In the genomic region with DNA sequence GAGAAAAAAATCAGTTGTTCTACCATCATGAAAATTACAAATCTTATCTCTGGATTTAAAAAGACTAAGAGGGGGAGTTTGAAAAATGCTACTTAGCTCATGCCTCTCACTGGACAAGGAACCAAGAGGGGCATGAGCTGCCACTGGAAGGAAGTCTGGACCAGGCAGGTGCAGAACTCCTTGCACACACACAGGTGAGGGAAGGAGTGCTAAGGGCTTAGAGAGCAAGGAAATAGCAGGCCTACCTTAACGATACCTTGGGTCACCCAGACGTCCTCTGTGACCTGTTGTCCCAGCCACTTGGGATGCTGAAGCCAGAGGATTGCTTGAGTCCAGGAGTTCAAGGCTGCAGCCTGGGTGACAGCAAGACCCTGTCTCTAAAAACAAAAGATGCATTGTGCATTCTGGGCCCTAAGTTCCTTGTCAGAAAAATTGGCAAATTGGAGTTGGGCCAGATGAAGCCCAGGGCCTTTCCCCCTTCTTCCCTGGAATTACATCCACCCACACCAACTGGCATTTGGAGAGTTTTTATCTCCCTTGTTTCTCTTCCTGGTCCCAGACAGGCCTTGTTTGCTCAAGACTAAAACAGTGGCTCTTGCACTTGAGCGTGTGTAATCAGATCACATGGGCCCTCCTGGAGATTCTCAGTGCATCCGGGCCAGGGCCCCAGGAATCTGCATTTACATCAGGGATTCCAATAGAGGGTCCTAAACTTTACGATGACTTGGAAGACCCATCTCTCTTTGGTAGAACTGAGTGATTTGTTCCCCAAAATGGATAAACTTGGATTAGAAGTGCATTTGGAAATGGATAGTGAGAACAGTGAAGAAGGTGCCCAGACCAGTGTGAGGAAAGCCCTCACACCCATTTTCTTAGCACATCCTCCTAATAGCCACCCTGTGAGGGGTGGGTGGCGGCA, we compare ENCODE assay signal across 8 cellular contexts. TPM values are rescaled to one million over a fixed set of nuclear protein-coding genes. Genes with fewer than 3 reads are reported as not detected.
A peak's percentile ranks its signal among the peaks of the same experiment; 100 is the strongest.
DNase-seq lines count a peak whose midpoint lies in the region; ATAC-seq and TF ChIP-seq lines count a peak whose summit lies in the region.

No MANE protein-coding gene starts in this region.

- peak overlapping the region in 1 of 2 donors; percentile 99 for H3K4me3 ChIP-seq in stomach smooth muscle (ENCODE audit: low read length in 2 of 2)

- TF ChIP-seq CTCF in CD14-positive monocyte (IDR thresholded peaks at IDR 0.05) (no peak), HFFc6 (IDR thresholded peaks at IDR 0.05) (no peak)

- no peak for DNase-seq in CD14-positive monocyte (ENCODE audit: low spot score)
- no peak for DNase-seq in HFFc6
- peak; percentile 42 to 60 for DNase-seq in activated naive CD4-positive, alpha-beta T cell treated with anti-CD3 and anti-CD28 coated beads, Interleukin-2, amount 50 U/mL, for 72 hours (ENCODE audit: low spot score in 2 of 2)
- peak; percentile 69 for DNase-seq in islet precursor cell

- H3K36me3 ChIP-seq in stomach smooth muscle (ENCODE audit: control insufficient read depth in 2 of 2, insufficient read depth in 2 of 2, low read length in 2 of 2), result peaks cover 0 to 9% of the 10 kb centered on the region in 2 donors

- H3K4me1 Mint-ChIP-seq in CD14-positive monocyte (peaks cover 36% of the 10 kb centered on the region), HFFc6 (ENCODE audit: low read depth) (peaks cover 36% of the 10 kb centered on the region)

- H3K27me3 ChIP-seq in stomach smooth muscle (ENCODE audit: control insufficient read depth in 1 of 2, insufficient read depth in 2 of 2, low read length in 2 of 2), result no peaks in the 10 kb centered on the region

- intact Hi-C loops in CD14-positive monocyte (cut with micrococcal nuclease), result no loop called here

- peak in 1 of 2 donors; percentile 3 for ATAC-seq in activated naive CD4-positive, alpha-beta T cell treated with anti-CD3 and anti-CD28 coated beads, Interleukin-2, amount 50 U/mL, for 72 hours
- ATAC-seq in GM21619 (IDR thresholded peaks at IDR 0.05; ENCODE audit: unreplicated experiment) (no peak), HG03442 (IDR thresholded peaks at IDR 0.05; ENCODE audit: unreplicated experiment) (no peak), GM18517 (IDR thresholded peaks at IDR 0.05; ENCODE audit: unreplicated experiment) (no peak)

- H3K27me3 Mint-ChIP-seq in CD14-positive monocyte (ENCODE audit: low read depth in 3 of 3) (peaks cover 2 to 10% (median 6%) of the 10 kb centered on the region in 3 donors), HFFc6 (ENCODE audit: insufficient read depth) (peaks cover 3% of the 10 kb centered on the region)

- H3K9me3 Mint-ChIP-seq in CD14-positive monocyte (peaks cover 0 to 2% (median 0%) of the 10 kb centered on the region in 7 donors), HFFc6 (no peaks in the 10 kb centered on the region)
- H3K9me3 Mint-ChIP-seq in activated naive CD4-positive, alpha-beta T cell treated with anti-CD3 and anti-CD28 coated beads, Interleukin-2, amount 50 U/mL, for 72 hours, result no peaks in the 10 kb centered on the region

- H3K27ac Mint-ChIP-seq in CD14-positive monocyte (peak overlapping the region in 4 of 7 donors; percentile 2 to 46 (median 19)), HFFc6 (no peak overlapping the region)
- H3K27ac Mint-ChIP-seq in activated naive CD4-positive, alpha-beta T cell treated with anti-CD3 and anti-CD28 coated beads, Interleukin-2, amount 50 U/mL, for 72 hours, result peak overlapping the region; percentile 98 to 100

- H3K9me3 ChIP-seq in stomach smooth muscle (ENCODE audit: control insufficient read depth in 2 of 2, low read length in 2 of 2), result no peaks in the 10 kb centered on the region

- H3K4me3 Mint-ChIP-seq in CD14-positive monocyte (peak overlapping the region in 1 of 2 donors; percentile 98), HFFc6 (peak overlapping the region; percentile 95)

- H3K4me1 ChIP-seq in stomach smooth muscle (ENCODE audit: control insufficient read depth, insufficient read depth, low read length), result peaks cover 30% of the 10 kb centered on the region

- H3K36me3 Mint-ChIP-seq in CD14-positive monocyte (peaks cover 13 to 23% of the 10 kb centered on the region in 2 donors), HFFc6 (ENCODE audit: low read depth) (peaks cover 16% of the 10 kb centered on the region)
- H3K36me3 Mint-ChIP-seq in activated naive CD4-positive, alpha-beta T cell treated with anti-CD3 and anti-CD28 coated beads, Interleukin-2, amount 50 U/mL, for 72 hours, result peaks cover 42 to 50% of the 10 kb centered on the region in 2 donors

- peak overlapping the region; percentile 41 for H3K27ac ChIP-seq in stomach smooth muscle (ENCODE audit: low read length)

- no peak overlapping the region for H3K9ac ChIP-seq in stomach smooth muscle (ENCODE audit: low read length in 2 of 2)

RNA-seq across cellular contexts. Expression of a gene that starts 3.0 kb away (rescaled TPM):
- polyA plus RNA-seq in CD14-positive monocyte, result 10 to 100 TPM; 26.1 to 45.8 TPM
- 10 to 100 TPM; 27.7 to 32.4 (median 30.0) TPM for total RNA-seq in HFFc6 (2021; fragmentation: NEBNext Ultra II Directional; extraction: Animal tissue kit (Norgen Biotek cat#: 25700))
- total RNA-seq in activated naive CD4-positive, alpha-beta T cell treated with anti-CD3 and anti-CD28 coated beads, Interleukin-2, amount 50 U/mL, for 72 hours, result 1,000 to 10,000 TPM; 1,025 to 1,076 TPM

Comparison
In these comparisons a context has a peak if more than half of its experiments do, and no peak if none do; other contexts are left out.
1. DNase-seq: peak in activated naive CD4-positive, alpha-beta T cell treated with anti-CD3 and anti-CD28 coated beads, Interleukin-2, amount 50 U/mL, for 72 hours (2 of 2) and islet precursor cell (single experiment); none in CD14-positive monocyte (single experiment) and HFFc6 (single experiment).
2. RNA of a gene that starts 3.0 kb away (total RNA-seq): 1,025 to 1,076 TPM in activated naive CD4-positive, alpha-beta T cell treated with anti-CD3 and anti-CD28 coated beads, Interleukin-2, amount 50 U/mL, for 72 hours; 27.7 to 32.4 TPM in HFFc6; every median in the first group is over 10 times any median in the second.